2 cellular contexts compared by ENCODE assay signal in the genomic region with DNA sequence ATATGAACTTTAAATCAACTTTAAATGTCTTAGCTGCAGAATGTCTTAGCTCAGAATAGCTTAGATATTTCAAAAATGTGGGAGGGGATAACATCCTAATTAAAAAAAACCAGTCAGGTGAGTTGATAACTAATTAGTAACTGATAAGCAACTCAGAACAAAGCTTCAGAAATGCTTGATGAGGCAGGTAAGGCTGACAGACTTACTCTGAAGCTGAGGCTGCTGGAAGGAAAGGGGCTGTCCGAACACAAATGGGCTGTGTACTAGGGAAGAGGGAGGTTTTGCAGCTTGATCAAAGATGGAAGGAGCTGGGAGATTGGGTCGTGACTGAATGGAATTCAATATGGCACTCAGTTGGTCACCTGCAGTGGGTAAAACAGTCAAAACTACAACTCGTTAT.
TF ChIP-seq lines count a peak whose summit lies in the region.

No MANE protein-coding gene starts in this region.

TF ChIP-seq in GM23338, 12 proteins besides CTCF, POLR2A, EP300 and RAD21:
- no peak for TF ChIP-seq JUNB (IDR thresholded peaks at IDR 0.05; ENCODE audit: unreplicated experiment)
- TF ChIP-seq, protein P1, sequence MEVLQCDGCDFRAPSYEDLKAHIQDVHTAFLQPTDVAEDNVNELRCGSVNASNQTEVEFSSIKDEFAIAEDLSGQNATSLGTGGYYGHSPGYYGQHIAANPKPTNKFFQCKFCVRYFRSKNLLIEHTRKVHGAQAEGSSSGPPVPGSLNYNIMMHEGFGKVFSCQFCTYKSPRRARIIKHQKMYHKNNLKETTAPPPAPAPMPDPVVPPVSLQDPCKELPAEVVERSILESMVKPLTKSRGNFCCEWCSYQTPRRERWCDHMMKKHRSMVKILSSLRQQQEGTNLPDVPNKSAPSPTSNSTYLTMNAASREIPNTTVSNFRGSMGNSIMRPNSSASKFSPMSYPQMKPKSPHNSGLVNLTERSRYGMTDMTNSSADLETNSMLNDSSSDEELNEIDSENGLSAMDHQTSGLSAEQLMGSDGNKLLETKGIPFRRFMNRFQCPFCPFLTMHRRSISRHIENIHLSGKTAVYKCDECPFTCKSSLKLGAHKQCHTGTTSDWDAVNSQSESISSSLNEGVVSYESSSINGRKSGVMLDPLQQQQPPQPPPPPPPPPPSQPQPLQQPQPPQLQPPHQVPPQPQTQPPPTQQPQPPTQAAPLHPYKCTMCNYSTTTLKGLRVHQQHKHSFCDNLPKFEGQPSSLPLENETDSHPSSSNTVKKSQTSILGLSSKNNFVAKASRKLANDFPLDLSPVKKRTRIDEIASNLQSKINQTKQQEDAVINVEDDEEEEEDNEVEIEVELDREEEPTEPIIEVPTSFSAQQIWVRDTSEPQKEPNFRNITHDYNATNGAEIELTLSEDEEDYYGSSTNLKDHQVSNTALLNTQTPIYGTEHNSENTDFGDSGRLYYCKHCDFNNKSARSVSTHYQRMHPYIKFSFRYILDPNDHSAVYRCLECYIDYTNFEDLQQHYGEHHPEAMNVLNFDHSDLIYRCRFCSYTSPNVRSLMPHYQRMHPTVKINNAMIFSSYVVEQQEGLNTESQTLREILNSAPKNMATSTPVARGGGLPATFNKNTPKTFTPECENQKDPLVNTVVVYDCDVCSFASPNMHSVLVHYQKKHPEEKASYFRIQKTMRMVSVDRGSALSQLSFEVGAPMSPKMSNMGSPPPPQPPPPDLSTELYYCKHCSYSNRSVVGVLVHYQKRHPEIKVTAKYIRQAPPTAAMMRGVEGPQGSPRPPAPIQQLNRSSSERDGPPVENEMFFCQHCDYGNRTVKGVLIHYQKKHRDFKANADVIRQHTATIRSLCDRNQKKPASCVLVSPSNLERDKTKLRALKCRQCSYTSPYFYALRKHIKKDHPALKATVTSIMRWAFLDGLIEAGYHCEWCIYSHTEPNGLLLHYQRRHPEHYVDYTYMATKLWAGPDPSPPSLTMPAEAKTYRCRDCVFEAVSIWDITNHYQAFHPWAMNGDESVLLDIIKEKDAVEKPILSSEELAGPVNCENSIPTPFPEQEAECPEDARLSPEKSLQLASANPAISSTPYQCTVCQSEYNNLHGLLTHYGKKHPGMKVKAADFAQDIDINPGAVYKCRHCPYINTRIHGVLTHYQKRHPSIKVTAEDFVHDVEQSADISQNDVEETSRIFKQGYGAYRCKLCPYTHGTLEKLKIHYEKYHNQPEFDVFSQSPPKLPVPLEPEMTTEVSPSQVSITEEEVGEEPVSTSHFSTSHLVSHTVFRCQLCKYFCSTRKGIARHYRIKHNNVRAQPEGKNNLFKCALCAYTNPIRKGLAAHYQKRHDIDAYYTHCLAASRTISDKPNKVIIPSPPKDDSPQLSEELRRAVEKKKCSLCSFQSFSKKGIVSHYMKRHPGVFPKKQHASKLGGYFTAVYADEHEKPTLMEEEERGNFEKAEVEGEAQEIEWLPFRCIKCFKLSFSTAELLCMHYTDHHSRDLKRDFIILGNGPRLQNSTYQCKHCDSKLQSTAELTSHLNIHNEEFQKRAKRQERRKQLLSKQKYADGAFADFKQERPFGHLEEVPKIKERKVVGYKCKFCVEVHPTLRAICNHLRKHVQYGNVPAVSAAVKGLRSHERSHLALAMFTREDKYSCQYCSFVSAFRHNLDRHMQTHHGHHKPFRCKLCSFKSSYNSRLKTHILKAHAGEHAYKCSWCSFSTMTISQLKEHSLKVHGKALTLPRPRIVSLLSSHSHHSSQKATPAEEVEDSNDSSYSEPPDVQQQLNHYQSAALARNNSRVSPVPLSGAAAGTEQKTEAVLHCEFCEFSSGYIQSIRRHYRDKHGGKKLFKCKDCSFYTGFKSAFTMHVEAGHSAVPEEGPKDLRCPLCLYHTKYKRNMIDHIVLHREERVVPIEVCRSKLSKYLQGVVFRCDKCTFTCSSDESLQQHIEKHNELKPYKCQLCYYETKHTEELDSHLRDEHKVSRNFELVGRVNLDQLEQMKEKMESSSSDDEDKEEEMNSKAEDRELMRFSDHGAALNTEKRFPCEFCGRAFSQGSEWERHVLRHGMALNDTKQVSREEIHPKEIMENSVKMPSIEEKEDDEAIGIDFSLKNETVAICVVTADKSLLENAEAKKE (CRISPR knock-in tag; IDR thresholded peaks at IDR 0.05), result 0 out of 2 replicates have a peak, but pooled peaks have one; percentile 9

TF ChIP-seq in H1, 55 proteins besides CTCF, POLR2A, EP300 and RAD21 (continued from another document):
- peak; percentile 44; the same call in 1 of the 2 replicates for TF ChIP-seq YY1 (IDR thresholded peaks at IDR 0.05; ENCODE audit: low read depth, low read length)
